Comparison of ENCODE assay signal across 8 cellular contexts in the genomic region with DNA sequence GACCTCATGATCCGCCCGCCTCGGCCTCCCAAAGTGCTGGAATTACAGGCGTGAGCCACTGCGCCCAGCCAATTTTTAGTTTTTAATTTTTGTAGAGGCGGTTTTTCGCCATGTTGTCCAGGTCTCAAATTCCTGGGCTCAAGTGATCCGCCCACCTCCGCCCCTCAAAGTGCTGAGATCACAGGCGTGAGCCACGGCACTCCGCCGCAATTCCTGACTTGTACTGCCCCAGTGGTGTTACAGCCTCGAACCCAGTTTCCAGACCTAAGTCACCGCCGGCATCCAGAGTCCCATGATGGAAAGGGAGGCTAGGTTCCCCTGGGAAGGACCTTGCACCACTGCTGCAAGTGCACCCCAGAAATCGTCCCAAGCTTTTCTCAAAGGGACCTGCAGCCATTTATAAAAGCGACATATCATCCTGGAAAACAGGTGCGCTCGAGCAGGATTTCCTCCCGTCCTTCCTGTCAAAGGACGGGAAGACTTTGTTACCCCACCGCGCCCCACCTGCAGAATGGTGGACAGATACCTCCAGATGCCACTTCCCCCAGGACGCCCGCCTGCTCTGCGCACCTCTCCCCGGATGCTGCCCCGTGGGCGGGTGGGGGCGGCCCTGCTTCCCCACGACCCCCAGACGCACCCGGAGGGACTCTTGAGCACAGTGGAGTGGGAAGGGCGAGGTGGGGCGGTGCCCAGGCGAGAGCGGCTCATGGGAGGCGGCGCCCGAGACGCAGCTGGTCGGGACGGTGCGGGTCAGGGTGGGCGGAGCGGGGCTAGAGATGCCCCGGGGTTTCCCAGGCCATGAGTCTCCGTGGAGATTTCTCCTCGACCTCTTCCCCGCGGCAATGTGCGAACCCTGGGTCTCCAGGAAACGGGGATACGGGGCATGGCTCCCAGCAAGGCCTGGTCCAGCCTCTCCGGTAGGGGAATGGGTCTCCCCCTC. TPM values are rescaled to one million over a fixed set of nuclear protein-coding genes. Genes with fewer than 3 reads are reported as not detected.
DNase-seq lines count a peak whose midpoint lies in the region; ATAC-seq lines count a peak whose summit lies in the region.

No MANE protein-coding gene starts in this region.

- H3K4me1 Mint-ChIP-seq in natural killer cell treated with Interleukin-12 subunit alpha and Interleukin-12 subunit beta and Interleukin-15 and Interleukin-18, amount 100 ng/mL, for 72 hours (ENCODE audit: low read depth in 2 of 2) = peaks cover 8 to 21% of the 10 kb centered on the region in 2 donors

- H3K36me3 ChIP-seq in thymus (ENCODE audit: control insufficient read depth, insufficient read depth) = peaks cover 21% of the 10 kb centered on the region

- H3K9me3 ChIP-seq in thymus (ENCODE audit: control insufficient read depth) = no peaks in the 10 kb centered on the region

- no peaks in the 10 kb centered on the region for H3K27me3 Mint-ChIP-seq in natural killer cell treated with Interleukin-12 subunit alpha and Interleukin-12 subunit beta and Interleukin-15 and Interleukin-18, amount 100 ng/mL, for 72 hours

- WGBS in thymus = 7% methylated on average over 56 of the region's 56 CpGs

- H3K4me3 ChIP-seq in thymus (ENCODE audit: low read length) = peak overlapping the region; percentile 74

- no peaks in the 10 kb centered on the region for H3K9me3 Mint-ChIP-seq in natural killer cell treated with Interleukin-12 subunit alpha and Interleukin-12 subunit beta and Interleukin-15 and Interleukin-18, amount 100 ng/mL, for 72 hours

- H3K4me1 ChIP-seq in thymus (ENCODE audit: control insufficient read depth, insufficient read depth, low read length) = no peaks in the 10 kb centered on the region

- peak; percentile 51 for DNase-seq in Ammon's horn (ENCODE audit: low spot score)
- DNase-seq in NCI-H69 (lab: John Stamatoyannopoulos, UW) = peak; percentile 76
- peak; percentile 43 for DNase-seq in activated T-cell treated with anti-CD3 and anti-CD28 coated beads for 4 hours
- peak; percentile 67 for DNase-seq in fibroblast of gingiva (ENCODE audit: low read depth)
- DNase-seq in natural killer cell treated with Interleukin-12 subunit alpha and Interleukin-12 subunit beta and Interleukin-15 and Interleukin-18, amount 100 ng/mL, for 72 hours (ENCODE audit: low spot score) = peak; percentile 86

- H3K27ac ChIP-seq in thymus (ENCODE audit: low read depth) = peak overlapping the region; percentile 96

- peak; percentile 25 for ATAC-seq in GM18873 (IDR thresholded peaks at IDR 0.05; ENCODE audit: low FRiP score, unreplicated experiment)
- ATAC-seq in HG03103 (IDR thresholded peaks at IDR 0.05; ENCODE audit: low read depth, unreplicated experiment) = peak; percentile 39
- peak; percentile 77 to 81 for ATAC-seq in natural killer cell treated with Interleukin-12 subunit alpha and Interleukin-12 subunit beta and Interleukin-15 and Interleukin-18, amount 100 ng/mL, for 72 hours

- H3K27me3 ChIP-seq in thymus (ENCODE audit: control insufficient read depth, insufficient read depth) = no peaks in the 10 kb centered on the region

- H3K4me3 Mint-ChIP-seq in natural killer cell treated with Interleukin-12 subunit alpha and Interleukin-12 subunit beta and Interleukin-15 and Interleukin-18, amount 100 ng/mL, for 72 hours = peak overlapping the region; percentile 96

- H3K27ac Mint-ChIP-seq in natural killer cell treated with Interleukin-12 subunit alpha and Interleukin-12 subunit beta and Interleukin-15 and Interleukin-18, amount 100 ng/mL, for 72 hours = peak overlapping the region; percentile 96 to 98

- H3K36me3 Mint-ChIP-seq in natural killer cell treated with Interleukin-12 subunit alpha and Interleukin-12 subunit beta and Interleukin-15 and Interleukin-18, amount 100 ng/mL, for 72 hours = peaks cover 16% of the 10 kb centered on the region

RNA-seq across cellular contexts. Expression of gene RPL10, which starts 1.0 kb away (rescaled TPM):
- total RNA-seq in natural killer cell treated with Interleukin-12 subunit alpha and Interleukin-12 subunit beta and Interleukin-15 and Interleukin-18, amount 100 ng/mL, for 72 hours = 1,000 to 10,000 TPM; 1,953 to 2,194 TPM
- 5,714 TPM for polyA plus RNA-seq in thymus

RNA-seq across cellular contexts. Expression of gene DNASE1L1, which starts 11.8 kb away (rescaled TPM):
- 10 to 100 TPM; 12.4 to 14.6 TPM for total RNA-seq in natural killer cell treated with Interleukin-12 subunit alpha and Interleukin-12 subunit beta and Interleukin-15 and Interleukin-18, amount 100 ng/mL, for 72 hours
- 23.0 TPM for polyA plus RNA-seq in thymus

RNA-seq across cellular contexts. Expression of gene TAFAZZIN, which starts 14.1 kb away (rescaled TPM):
- 10 to 100 TPM; 47.4 to 73.7 TPM for total RNA-seq in natural killer cell treated with Interleukin-12 subunit alpha and Interleukin-12 subunit beta and Interleukin-15 and Interleukin-18, amount 100 ng/mL, for 72 hours
- polyA plus RNA-seq in thymus = 111 TPM

RNA-seq across cellular contexts. Expression of gene EMD, which starts 18.1 kb away (rescaled TPM):
- total RNA-seq in natural killer cell treated with Interleukin-12 subunit alpha and Interleukin-12 subunit beta and Interleukin-15 and Interleukin-18, amount 100 ng/mL, for 72 hours = 10 to 100 TPM; 49.2 to 61.9 TPM
- 110 TPM for polyA plus RNA-seq in thymus

RNA-seq across cellular contexts. Expression of gene FLNA, which starts 22.8 kb away (rescaled TPM):
- 100 to 1,000 TPM; 574 to 727 TPM for total RNA-seq in natural killer cell treated with Interleukin-12 subunit alpha and Interleukin-12 subunit beta and Interleukin-15 and Interleukin-18, amount 100 ng/mL, for 72 hours
- 412 TPM for polyA plus RNA-seq in thymus

Comparison
In these comparisons a context has a peak if more than half of its experiments do, and no peak if none do; other contexts are left out.
1. Peak in every context shown above with its lines: DNase-seq, ATAC-seq, H3K4me3 ChIP-seq and H3K27ac ChIP-seq.
2. ATAC-seq: peak in every context shown above with its lines; median percentile 79 in natural killer cell treated with Interleukin-12 subunit alpha and Interleukin-12 subunit beta and Interleukin-15 and Interleukin-18, amount 100 ng/mL, for 72 hours; 39 in HG03103; 25 in GM18873.